1 cellular context compared by ENCODE assay signal in genomic region chr15:41809526-41810220, GRCh38.
TF ChIP-seq lines count a peak whose summit lies in the region.

No MANE protein-coding gene starts in this region.

TF ChIP-seq in IMR-90, 13 proteins besides CTCF, POLR2A, EP300 and RAD21:
- no peak for TF ChIP-seq USF2 (IDR thresholded peaks at IDR 0.05; ENCODE audit: low read depth, low read length)
- TF ChIP-seq RFX5 (IDR thresholded peaks at IDR 0.05; ENCODE audit: low read depth, low read length): no peak
- TF ChIP-seq MXI1 (IDR thresholded peaks at IDR 0.05; ENCODE audit: borderline replicate concordance, low read depth, low read length): no peak
- no peak for TF ChIP-seq CEBPB (IDR thresholded peaks at IDR 0.05; ENCODE audit: low read depth, low read length)
TF ChIP-seq in IMR-90: peak in this region for 0.
